ENCODE assay signal across 16 cellular contexts in the genomic region with DNA sequence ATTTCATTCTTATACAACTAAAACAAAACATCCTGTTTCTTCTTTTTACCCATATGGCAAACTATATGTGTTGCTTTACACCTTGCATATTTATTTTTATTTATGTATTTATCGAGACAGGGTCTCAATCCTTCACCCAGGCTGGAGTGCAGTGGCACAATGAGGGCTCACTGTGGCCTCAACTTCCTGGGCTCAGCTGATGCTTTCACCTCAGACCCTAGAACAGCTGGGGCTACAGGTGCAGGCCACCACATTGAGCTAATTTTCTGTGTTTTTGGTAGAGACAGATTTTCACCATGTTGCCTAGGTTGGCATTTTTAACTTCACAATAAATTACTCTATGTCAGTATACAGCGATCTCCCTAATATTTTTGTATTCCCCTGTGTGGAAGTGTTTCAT.
DNase-seq lines count a peak whose midpoint lies in the region; TF ChIP-seq lines count a peak whose summit lies in the region.
"Had no signal": no experiment of that assay in that cellular context is flagged by ENCODE, and none has a peak within 500 bp of the region (broad histone marks: within the 10 kb centered on the region; RNA-seq: fewer than 3 reads in every experiment).

No MANE protein-coding gene starts in this region.

- TF ChIP-seq CTCF in KMS-11 (conservative IDR thresholded peaks at IDR 0.05; ENCODE audit: low read depth, low read length) (no peak), testis (IDR thresholded peaks at IDR 0.05) (no peak)

- H4K20me1 ChIP-seq in KMS-11 (ENCODE audit: insufficient read depth) = no peaks in the 10 kb centered on the region
- H4K20me1 ChIP-seq: BLaER1 treated with 17β-estradiol and CSF1 and Interleukin-3, amounts not matched to agents 10 nM and 100 nM had no signal

- intact Hi-C loops in testis (cut with DNase I; ENCODE audit: low total_unique reads) = no loop called here

- H3K4me3 ChIP-seq in KMS-11 (IDR thresholded peaks at IDR 0.05; ENCODE audit: insufficient read depth, low read depth, low read length) (no peak overlapping the region), testis (no peak overlapping the region)
- H3K4me3 ChIP-seq: A549; BLaER1 treated with 17β-estradiol and CSF1 and Interleukin-3, amounts not matched to agents 10 nM and 100 nM had no signal

- DNase-seq in NCI-H69 (lab: John Stamatoyannopoulos, UW) (peak; percentile 56), RPMI8226 (peak; percentile 9), testis (no peak), NOMO-1 treated with DMSO at 0.1 percent for 48 hours (lab: John Stamatoyannopoulos, UW; ENCODE audit: unreplicated experiment) (no peak)
- DNase-seq: AML-193; Caco-2; Calu3; CD4-positive, alpha-beta T cell; CD8-positive, alpha-beta T cell; DMS79 treated with DMSO at 0.1 percent for 48 hours; GF-D8 had no signal

- H3K27ac ChIP-seq in KMS-11 (peak overlapping the region; percentile 4; the same call in 1 of the 2 replicates), testis (no peak overlapping the region)
- H3K27ac ChIP-seq: 22Rv1; A549; BLaER1 treated with 17β-estradiol and CSF1 and Interleukin-3, amounts not matched to agents 10 nM and 100 nM; C4-2B had no signal

- H3K79me2 ChIP-seq in KMS-11 (ENCODE audit: insufficient read depth, low read depth) = no peaks in the 10 kb centered on the region

- no peak overlapping the region for H2AFZ ChIP-seq in KMS-11 (ENCODE audit: low read depth)

- H3K9ac ChIP-seq in KMS-11 = no peak overlapping the region
- H3K9ac ChIP-seq: BLaER1 treated with 17β-estradiol and CSF1 and Interleukin-3, amounts not matched to agents 10 nM and 100 nM had no signal

- WGBS in testis, 2 donors = 91 to 94% methylated on average over 2 of the region's 2 CpGs

- H3K4me1 ChIP-seq in KMS-11 (ENCODE audit: low read depth, poor library complexity, severe bottlenecking) = peaks cover 53% of the 10 kb centered on the region
- no peaks in the 10 kb centered on the region for H3K4me1 ChIP-seq in testis
- H3K4me1 ChIP-seq: A549; BLaER1 treated with 17β-estradiol and CSF1 and Interleukin-3, amounts not matched to agents 10 nM and 100 nM; Caco-2 had no signal

- no peaks in the 10 kb centered on the region for H3K27me3 ChIP-seq in KMS-11 (ENCODE audit: insufficient read depth, low read depth)
- no peaks in the 10 kb centered on the region for H3K27me3 ChIP-seq in testis
- H3K27me3 ChIP-seq: BLaER1 treated with 17β-estradiol and CSF1 and Interleukin-3, amounts not matched to agents 10 nM and 100 nM had no signal

- no peaks in the 10 kb centered on the region for H3K9me3 ChIP-seq in testis
- H3K9me3 ChIP-seq: A549; BLaER1 treated with 17β-estradiol and CSF1 and Interleukin-3, amounts not matched to agents 10 nM and 100 nM; Caco-2 had no signal

- H3K36me3 ChIP-seq in KMS-11 (ENCODE audit: insufficient read depth) (no peaks in the 10 kb centered on the region), testis (ENCODE audit: low read depth, missing control alignments) (no peaks in the 10 kb centered on the region)
- H3K36me3 ChIP-seq: BLaER1 treated with 17β-estradiol and CSF1 and Interleukin-3, amounts not matched to agents 10 nM and 100 nM had no signal

- no peak for TF ChIP-seq POLR2A in testis (IDR thresholded peaks at IDR 0.05)

- H3K4me2 ChIP-seq in KMS-11 = peak overlapping the region; percentile 59
- H3K4me2 ChIP-seq: A549; BLaER1 treated with 17β-estradiol and CSF1 and Interleukin-3, amounts not matched to agents 10 nM and 100 nM had no signal

Comparison
In these comparisons a context has a peak if more than half of its experiments do, and no peak if none do; other contexts are left out.
1. DNase-seq: peak in NCI-H69 (single experiment) and RPMI8226 (single experiment); none in testis (single experiment) and NOMO-1 treated with DMSO at 0.1 percent for 48 hours (single experiment).